ENCODE assay signal across 1 cellular context in genomic region chr17:42536048-42536371, GRCh38.
A peak's percentile ranks its signal among the peaks of the same experiment; 100 is the strongest.
TF ChIP-seq lines count a peak whose summit lies in the region.

Gene NAGLU, plus strand, starts transcription at chr17:42536241. Its CDS starts 32 bp downstream, at chr17:42536273.

TF ChIP-seq in GM12878, 131 proteins besides CTCF, POLR2A, EP300 and RAD21 (continued from another document):
- TF ChIP-seq NKRF (conservative IDR thresholded peaks at IDR 0.05) = no peak
- TF ChIP-seq SMAD1 (IDR thresholded peaks at IDR 0.05; ENCODE audit: low read depth, partially characterized antibody) = peak; percentile 12
- no peak for TF ChIP-seq NR2C2 (IDR thresholded peaks at IDR 0.05; ENCODE audit: borderline replicate concordance, control insufficient read depth, insufficient read length, low read depth)
- no peak for TF ChIP-seq IRF5 (IDR thresholded peaks at IDR 0.05; ENCODE audit: borderline replicate concordance)
- TF ChIP-seq SUZ12 (IDR thresholded peaks at IDR 0.05; ENCODE audit: unreplicated experiment) = no peak
- no peak for TF ChIP-seq NFYA (IDR thresholded peaks at IDR 0.05; ENCODE audit: borderline replicate concordance, low read depth, low read length)
- TF ChIP-seq PKNOX1 (IDR thresholded peaks at IDR 0.05) = no peak
- 0 out of 2 replicates have a peak, but pooled peaks have one; percentile 51 for TF ChIP-seq TCF3 (IDR thresholded peaks at IDR 0.05; ENCODE audit: borderline replicate concordance, insufficient read depth, low read depth, low read length)
- peak; percentile 45; the same call in 1 of the 2 replicates for TF ChIP-seq IRF3 (IDR thresholded peaks at IDR 0.05)
- TF ChIP-seq ELK1 (IDR thresholded peaks at IDR 0.05; ENCODE audit: low read depth, low read length) = no peak
- TF ChIP-seq MAX (IDR thresholded peaks at IDR 0.05; ENCODE audit: low read depth, low read length) = no peak; the same call in none of the 2 replicates
- TF ChIP-seq ZNF622 (IDR thresholded peaks at IDR 0.05) = no peak
- TF ChIP-seq GABPA (IDR thresholded peaks at IDR 0.05; ENCODE audit: low read depth) = no peak
- TF ChIP-seq RAD51 (IDR thresholded peaks at IDR 0.05) = peak; percentile 90
- TF ChIP-seq BRCA1 (IDR thresholded peaks at IDR 0.05; ENCODE audit: low read depth, low read length) = no peak
- no peak for TF ChIP-seq NRF1 (conservative IDR thresholded peaks at IDR 0.05; ENCODE audit: low read depth, low read length)
- no peak for TF ChIP-seq NFXL1 (IDR thresholded peaks at IDR 0.05; ENCODE audit: borderline replicate concordance)
- no peak for TF ChIP-seq PAX8 (IDR thresholded peaks at IDR 0.05)
- TF ChIP-seq PML (IDR thresholded peaks at IDR 0.05; ENCODE audit: low read length) = no peak
- TF ChIP-seq MYB (IDR thresholded peaks at IDR 0.05; ENCODE audit: borderline replicate concordance, low read depth, low read length) = no peak
- peak; percentile 94; the same call in 1 of the 2 replicates for TF ChIP-seq IKZF1 (conservative IDR thresholded peaks at IDR 0.05)
- no peak for TF ChIP-seq NFIC (IDR thresholded peaks at IDR 0.05; ENCODE audit: low read depth, low read length)
- peak; percentile 97 for TF ChIP-seq USF1 (IDR thresholded peaks at IDR 0.05; ENCODE audit: borderline replicate concordance, extremely low read length, insufficient read depth, low read depth, low read length)
- no peak for TF ChIP-seq SIN3A (IDR thresholded peaks at IDR 0.05; ENCODE audit: low read depth, low read length)
- no peak for TF ChIP-seq YBX1 (IDR thresholded peaks at IDR 0.05)
- peak; percentile 85 for TF ChIP-seq RUNX3 (IDR thresholded peaks at IDR 0.05; ENCODE audit: low read length)
- no peak for TF ChIP-seq WRNIP1 (IDR thresholded peaks at IDR 0.05; ENCODE audit: borderline replicate concordance, low read depth, low read length)
- no peak for TF ChIP-seq ZZZ3 (IDR thresholded peaks at IDR 0.05; ENCODE audit: control insufficient read depth, insufficient read length, low read depth)
- no peak for TF ChIP-seq TBL1XR1 (IDR thresholded peaks at IDR 0.05; ENCODE audit: low read depth, low read length)
- TF ChIP-seq CHD4 (IDR thresholded peaks at IDR 0.05) = no peak
- no peak for TF ChIP-seq CEBPB (IDR thresholded peaks at IDR 0.05; ENCODE audit: borderline replicate concordance in 1 of 2, low read depth in 2 of 2, low read length in 2 of 2)
- TF ChIP-seq E2F8 (IDR thresholded peaks at IDR 0.05; ENCODE audit: low read depth, partially characterized antibody) = no peak
- TF ChIP-seq CBFB (IDR thresholded peaks at IDR 0.05; ENCODE audit: low read depth) = peak; percentile 80
- peak; percentile 68; the same call in 1 of the 2 replicates for TF ChIP-seq TAF1 (IDR thresholded peaks at IDR 0.05; ENCODE audit: borderline replicate concordance, low read depth, low read length)
- no peak for TF ChIP-seq BMI1 (IDR thresholded peaks at IDR 0.05; ENCODE audit: borderline replicate concordance)
- TF ChIP-seq SREBF1 (IDR thresholded peaks at IDR 0.05; ENCODE audit: low read length) = no peak
- no peak for TF ChIP-seq CBX5 (IDR thresholded peaks at IDR 0.05; ENCODE audit: low read depth)
- TF ChIP-seq EZH2 (IDR thresholded peaks at IDR 0.05; ENCODE audit: borderline replicate concordance, control insufficient read depth, low read depth, low read length) = no peak
- TF ChIP-seq STAT3 (IDR thresholded peaks at IDR 0.05; ENCODE audit: low read depth, low read length) = no peak
- no peak for TF ChIP-seq JUND (IDR thresholded peaks at IDR 0.05; ENCODE audit: low read depth, low read length)
- TF ChIP-seq POLR2AphosphoS2 (IDR thresholded peaks at IDR 0.05; ENCODE audit: low read depth, low read length) = no peak; the same call in 1 of the 2 replicates
- 0 out of 2 replicates have a peak, but pooled peaks have one; percentile 25 for TF ChIP-seq CREB1 (IDR thresholded peaks at IDR 0.05; ENCODE audit: low read depth)
- TF ChIP-seq HDAC6 (IDR thresholded peaks at IDR 0.05; ENCODE audit: unreplicated experiment) = no peak
- no peak for TF ChIP-seq ZBED1 (IDR thresholded peaks at IDR 0.05; ENCODE audit: borderline replicate concordance)
- TF ChIP-seq ATF2 (IDR thresholded peaks at IDR 0.05; ENCODE audit: low read length) = no peak
- TF ChIP-seq ZBTB33 (IDR thresholded peaks at IDR 0.05) = no peak
- TF ChIP-seq SKIL (IDR thresholded peaks at IDR 0.05; ENCODE audit: low read depth, poor library complexity, severe bottlenecking) = no peak
- TF ChIP-seq FOS (IDR thresholded peaks at IDR 0.05; ENCODE audit: borderline replicate concordance, extremely low read depth, insufficient read length) = peak; percentile 28
